ENCODE assay signal across 9 cellular contexts in the genomic region with DNA sequence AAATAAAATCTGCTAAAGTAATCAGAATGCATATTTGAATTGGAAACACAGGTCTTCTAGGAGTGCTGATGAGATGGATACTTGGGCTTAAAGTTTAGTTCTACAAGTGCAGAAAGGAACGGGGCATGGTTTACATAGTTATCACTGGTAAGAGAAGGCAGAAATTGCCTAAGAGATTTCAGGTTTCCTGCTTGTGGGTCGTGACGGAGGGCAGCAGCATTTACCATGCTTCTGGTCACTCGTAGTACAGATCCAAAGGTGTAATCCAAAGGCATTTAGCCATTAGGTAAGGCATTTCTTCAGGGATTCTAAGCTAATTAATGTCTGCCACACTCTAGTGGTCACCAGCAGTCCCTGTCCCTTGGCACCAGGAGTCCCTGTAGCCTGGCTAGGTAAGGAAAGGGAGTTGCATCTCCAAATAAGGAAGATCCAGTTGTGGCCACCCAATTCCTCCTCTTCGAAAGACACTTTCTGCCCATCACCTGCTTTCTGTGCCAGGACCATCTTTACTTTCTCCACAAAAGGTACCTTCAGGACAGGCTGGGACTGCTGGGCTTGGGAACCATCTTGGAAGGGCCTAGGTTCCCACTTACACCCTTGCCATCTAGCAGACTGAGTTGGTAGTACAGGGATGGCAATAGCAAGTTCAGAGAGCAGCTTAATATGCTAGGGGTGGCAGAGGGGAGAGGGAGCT. TPM values are rescaled to one million over a fixed set of nuclear protein-coding genes. Genes with fewer than 3 reads are reported as not detected.
A peak's percentile ranks its signal among the peaks of the same experiment; 100 is the strongest.
DNase-seq lines count a peak whose midpoint lies in the region; ATAC-seq, FAIRE-seq and TF ChIP-seq lines count a peak whose summit lies in the region.
"Had no signal": no experiment of that assay in that cellular context is flagged by ENCODE, and none has a peak within 500 bp of the region (broad histone marks: within the 10 kb centered on the region; RNA-seq: fewer than 3 reads in every experiment).

No MANE protein-coding gene starts in this region.

- H3K27me3 ChIP-seq in endothelial cell of umbilical vein (ENCODE audit: control insufficient read depth in 2 of 2, insufficient read depth in 2 of 2, low read length in 2 of 2) (no peaks in the 10 kb centered on the region), psoas muscle (ENCODE audit: insufficient read depth in 3 of 3, low read length in 2 of 3) (no peaks in the 10 kb centered on the region)

- POLR2A ChIA-PET in OCI-LY7 (lab: Charles Lee) (interaction anchor here (0.5 to 2.4 kb wide), 6 partner anchors 51 to 206 kb away, joined by 3 to 8 read pairs (median 4); a partner anchor contains a TSS), endothelial cell of umbilical vein (lab: Charles Lee) (interaction anchor here (1.8 kb wide), 1 partner anchor 19 kb away, joined by 7 read pairs; no protein-coding TSS in a partner anchor)

- peak overlapping the region; percentile 90 for H3K9ac ChIP-seq in endothelial cell of umbilical vein (replicated peaks; ENCODE audit: extremely low read depth, insufficient read depth, low read length)

- no peaks in the 10 kb centered on the region for H3K9me2 ChIP-seq in OCI-LY7 (ENCODE audit: insufficient read depth, low read length)

- intact Hi-C loops in OCI-LY7 (cut with micrococcal nuclease; ENCODE audit: unreplicated experiment) (no loop called here), endothelial cell of umbilical vein (cut with micrococcal nuclease) (loop anchor here (5.0 kb wide), 1 partner anchor 295 kb away; a partner anchor contains a TSS), psoas muscle (cut with DNase I) (loop anchor here (5.0 to 10.0 kb wide), 2 partner anchors 132 to 135 kb away; a partner anchor contains a TSS)

- H3K27ac ChIP-seq in OCI-LY7 (ENCODE audit: low read depth, low read length, poor library complexity, severe bottlenecking) (peak overlapping the region; percentile 80), endothelial cell of umbilical vein (ENCODE audit: insufficient read depth, low read depth, low read length) (peak overlapping the region; percentile 1), psoas muscle (peak overlapping the region; percentile 98)

- 52 to 64% (median 59%) methylated on average over 5 of the region's 5 CpGs for WGBS in psoas muscle, 3 donors

- H3K79me2 ChIP-seq in OCI-LY7 (ENCODE audit: insufficient read depth, low read depth, low read length) = peaks cover 16% of the 10 kb centered on the region; the same call in 1 of the 2 replicates
- peaks cover 13% of the 10 kb centered on the region for H3K79me2 ChIP-seq in endothelial cell of umbilical vein (ENCODE audit: control insufficient read depth, insufficient read depth, low read length)

- dilution Hi-C loops in endothelial cell of umbilical vein (cut with MboI; ENCODE audit: extremely low pct_ligation_motif_present, low sequenced_read_pairs) = no loop called here

- no peak for TF ChIP-seq POLR2A in endothelial cell of umbilical vein (IDR thresholded peaks at IDR 0.05; ENCODE audit: low read depth, low read length)

- H3K4me3 ChIP-seq in GM12864 (ENCODE audit: low read depth, low read length) = peak overlapping the region; percentile 91
- H3K4me3 ChIP-seq in OCI-LY7 (ENCODE audit: low read depth, low read length, poor library complexity, severe bottlenecking) = peak overlapping the region; percentile 81
- H3K4me3 ChIP-seq in endothelial cell of umbilical vein (replicated peaks in 1 of 3; ENCODE audit: insufficient read depth in 1 of 3, low read depth in 1 of 3, low read length in 3 of 3) = peak overlapping the region in 1 of 3 experiments; percentile 44
- peak overlapping the region; percentile 97 for H3K4me3 ChIP-seq in psoas muscle

- no peaks in the 10 kb centered on the region for H4K20me1 ChIP-seq in OCI-LY7 (ENCODE audit: insufficient read depth, low read length)
- H4K20me1 ChIP-seq in endothelial cell of umbilical vein (replicated peaks; ENCODE audit: control insufficient read depth, extremely low read depth, insufficient read depth, low read length) = no peaks in the 10 kb centered on the region

- BruUV-seq in OCI-LY7 (replicated peaks; lab: Mats Ljungman, UMichigan) = TSS peak; percentile 59
- BruUV-seq in endothelial cell of umbilical vein (replicated peaks; lab: Mats Ljungman, UMichigan) = no TSS peak

- TF ChIP-seq CTCF in GM12864 (IDR thresholded peaks at IDR 0.05; ENCODE audit: low read depth, low read length, missing control alignments) (peak; percentile 7), OCI-LY7 (conservative IDR thresholded peaks at IDR 0.05; ENCODE audit: low read length) (no peak), endothelial cell of umbilical vein (IDR thresholded peaks at IDR 0.05; ENCODE audit: extremely low read depth in 1 of 2, insufficient read depth in 1 of 2, low read depth in 1 of 2, low read length in 2 of 2) (no peak), psoas muscle (IDR thresholded peaks at IDR 0.05) (no peak)

- no peak for ATAC-seq in psoas muscle

- CTCF ChIA-PET in OCI-LY7 (lab: Charles Lee; ENCODE audit: unreplicated experiment) (interaction anchor here (0.6 kb wide), 1 partner anchor 446 kb away, joined by 3 read pairs; no protein-coding TSS in a partner anchor), endothelial cell of umbilical vein (lab: Charles Lee) (interaction anchor here (1.7 to 2.3 kb wide), 2 partner anchors 13 to 55 kb away, joined by 5 to 14 read pairs; a partner anchor contains a TSS)

- H2AFZ ChIP-seq in OCI-LY7 (ENCODE audit: low read length) (peak overlapping the region; percentile 81), endothelial cell of umbilical vein (ENCODE audit: low read depth, low read length) (peak overlapping the region; percentile 55)

- H3K9me1 ChIP-seq in endothelial cell of umbilical vein (replicated peaks; ENCODE audit: control insufficient read depth, extremely low read depth, insufficient read depth, low read length) = no peaks in the 10 kb centered on the region

- H3K36me3 ChIP-seq in OCI-LY7 (ENCODE audit: insufficient read depth, low read length) (no peaks in the 10 kb centered on the region), endothelial cell of umbilical vein (ENCODE audit: control insufficient read depth in 2 of 2, extremely low read depth in 1 of 2, insufficient read depth in 2 of 2, low read length in 2 of 2) (no peaks in the 10 kb centered on the region), psoas muscle (ENCODE audit: insufficient read depth in 1 of 2, low read depth in 1 of 2) (peaks cover 0 to 2% of the 10 kb centered on the region in 2 donors)

- DNase-seq in GM12864 (ENCODE audit: low read depth) = no peak
- no peak for DNase-seq in OCI-LY7 (ENCODE audit: low spot score)
- DNase-seq in endothelial cell of umbilical vein (ENCODE audit: low read depth, low spot score) = no peak
- no peak for DNase-seq in psoas muscle
- DNase-seq in 8988T = no peak
- DNase-seq in HPDE6-E6E7 (ENCODE audit: extremely low spot score) = no peak
- DNase-seq in ecto neural progenitor cell (ENCODE audit: low spot score) = no peak
- no peak for DNase-seq in NCI-H1436 (lab: John Stamatoyannopoulos, UW)

- H3K4me2 ChIP-seq in OCI-LY7 (ENCODE audit: low read length) (peak overlapping the region; percentile 96), endothelial cell of umbilical vein (ENCODE audit: insufficient read depth, low read length) (peak overlapping the region; percentile 65)

- no peaks in the 10 kb centered on the region for H3K9me3 ChIP-seq in OCI-LY7 (ENCODE audit: low read length)
- H3K9me3 ChIP-seq in endothelial cell of umbilical vein (replicated peaks; ENCODE audit: control insufficient read depth, insufficient read depth, low read length) = no peaks in the 10 kb centered on the region
- H3K9me3 ChIP-seq in psoas muscle = no peaks in the 10 kb centered on the region

- peak; percentile 52 for FAIRE-seq in endothelial cell of umbilical vein (lab: Jason Lieb, UNC)

- H3K4me1 ChIP-seq in OCI-LY7 (ENCODE audit: insufficient read depth, low read length, poor library complexity, severe bottlenecking) = peaks cover 22% of the 10 kb centered on the region
- H3K4me1 ChIP-seq in endothelial cell of umbilical vein (ENCODE audit: control insufficient read depth, extremely low read depth, insufficient read depth, low read length) = peaks cover 17% of the 10 kb centered on the region
- H3K4me1 ChIP-seq in psoas muscle = peaks cover 33% of the 10 kb centered on the region

RNA-seq across cellular contexts. Expression of a gene that starts 1.5 kb away (rescaled TPM):
- 39.9 and 43.0 TPM in 2 replicates for total RNA-seq in OCI-LY7 (2014; rRNA removed; shearing (Covaris generic))
- total RNA-seq in OCI-LY7 (2022) (53.6 and 55.6 TPM in 2 replicates), endothelial cell of umbilical vein (16.7 and 20.4 TPM in 2 replicates), psoas muscle (10 to 100 TPM; 17.7 to 56.6 (median 29.7) TPM)
- polyA plus RNA-seq in endothelial cell of umbilical vein (19.2 and 20.5 TPM in 2 replicates), psoas muscle (10 to 100 TPM; 17.1 to 32.2 (median 28.9) TPM)
- polyA plus RNA-seq in endothelial cell of umbilical vein (2011; cell fraction: cytosol; rRNA removed) = 23.3 and 24.5 TPM in 2 replicates
- polyA plus RNA-seq in endothelial cell of umbilical vein (2011; cell fraction: nucleus; rRNA removed) = 18.1 and 23.9 TPM in 2 replicates
- polyA plus RNA-seq in endothelial cell of umbilical vein (2012) = 13.9 and 15.7 TPM in 2 replicates
- polyA minus RNA-seq in endothelial cell of umbilical vein = 10.4 and 15.8 TPM in 2 replicates
- 9.2 TPM for polyA minus RNA-seq in endothelial cell of umbilical vein (2011; cell fraction: cytosol; rRNA and poly(A)+ RNA removed)
- 17.9 and 18.2 TPM in 2 replicates for polyA minus RNA-seq in endothelial cell of umbilical vein (2011; cell fraction: nucleus; rRNA and poly(A)+ RNA removed)

RNA-seq across cellular contexts. Expression of a gene that starts 1.7 kb away (rescaled TPM):
- total RNA-seq in OCI-LY7 (2014; rRNA removed; shearing (Covaris generic)) = 5.9 and 8.2 TPM in 2 replicates
- total RNA-seq in OCI-LY7 (2022) (28.3 and 31.4 TPM in 2 replicates), endothelial cell of umbilical vein (43.2 and 48.2 TPM in 2 replicates), psoas muscle (10 to 100 TPM; 29.2 to 57.5 (median 36.7) TPM)
- polyA plus RNA-seq in endothelial cell of umbilical vein (19.5 and 22.4 TPM in 2 replicates), psoas muscle (10 to 100 TPM; 17.4 to 28.5 (median 24.4) TPM)
- 12.8 and 12.9 TPM in 2 replicates for polyA plus RNA-seq in endothelial cell of umbilical vein (2011; cell fraction: cytosol; rRNA removed)
- 78.2 and 83.4 TPM in 2 replicates for polyA plus RNA-seq in endothelial cell of umbilical vein (2011; cell fraction: nucleus; rRNA removed)
- 21.6 and 24.5 TPM in 2 replicates for polyA plus RNA-seq in endothelial cell of umbilical vein (2012)
- 31.2 and 52.8 TPM in 2 replicates for polyA minus RNA-seq in endothelial cell of umbilical vein
- 10.1 TPM for polyA minus RNA-seq in endothelial cell of umbilical vein (2011; cell fraction: cytosol; rRNA and poly(A)+ RNA removed)
- polyA minus RNA-seq in endothelial cell of umbilical vein (2011; cell fraction: nucleus; rRNA and poly(A)+ RNA removed) = 32.2 and 55.2 TPM in 2 replicates

RNA-seq across cellular contexts. Expression of a gene that starts 51.4 kb away (rescaled TPM):
- not detected in 2 replicates for total RNA-seq in OCI-LY7 (2014; rRNA removed; shearing (Covaris generic))
- not detected in 2 replicates for total RNA-seq in OCI-LY7 (2022)
- not detected in 2 replicates for total RNA-seq in endothelial cell of umbilical vein
- not detected in 2 replicates for polyA plus RNA-seq in endothelial cell of umbilical vein
- polyA plus RNA-seq in endothelial cell of umbilical vein (2011; cell fraction: cytosol; rRNA removed) = not detected in 2 replicates
- polyA plus RNA-seq in endothelial cell of umbilical vein (2011; cell fraction: nucleus; rRNA removed) = not detected in 2 replicates
- not detected in 2 replicates for polyA plus RNA-seq in endothelial cell of umbilical vein (2012)
- not detected in 2 replicates for polyA minus RNA-seq in endothelial cell of umbilical vein
- not detected for polyA minus RNA-seq in endothelial cell of umbilical vein (2011; cell fraction: cytosol; rRNA and poly(A)+ RNA removed)
- not detected in 2 replicates for polyA minus RNA-seq in endothelial cell of umbilical vein (2011; cell fraction: nucleus; rRNA and poly(A)+ RNA removed)
- total RNA-seq in psoas muscle = not detected
- polyA plus RNA-seq in psoas muscle = under 1 TPM in 1 of 3 donors, not detected in 2; 0.01 TPM
- total RNA-seq: HT1080 had no signal

RNA-seq across cellular contexts. Expression of a gene that starts 54.5 kb away (rescaled TPM):
- 19.5 and 21.9 TPM in 2 replicates for total RNA-seq in OCI-LY7 (2014; rRNA removed; shearing (Covaris generic))
- total RNA-seq in OCI-LY7 (2022) (45.4 and 46.2 TPM in 2 replicates), endothelial cell of umbilical vein (12.6 and 13.5 TPM in 2 replicates), psoas muscle (1 to 10 TPM; 2.8 to 3.5 (median 3.1) TPM)
- polyA plus RNA-seq in endothelial cell of umbilical vein (4.4 and 5.2 TPM in 2 replicates), psoas muscle (1 to 10 TPM; 1.5 to 9.2 (median 2.8) TPM)
- 5.0 and 5.1 TPM in 2 replicates for polyA plus RNA-seq in endothelial cell of umbilical vein (2011; cell fraction: cytosol; rRNA removed)
- 6.1 and 7.1 TPM in 2 replicates for polyA plus RNA-seq in endothelial cell of umbilical vein (2011; cell fraction: nucleus; rRNA removed)
- 6.8 and 9.1 TPM in 2 replicates for polyA plus RNA-seq in endothelial cell of umbilical vein (2012)
- polyA minus RNA-seq in endothelial cell of umbilical vein = 14.6 and 15.8 TPM in 2 replicates
- polyA minus RNA-seq in endothelial cell of umbilical vein (2011; cell fraction: cytosol; rRNA and poly(A)+ RNA removed) = 9.4 TPM
- 5.1 and 7.3 TPM in 2 replicates for polyA minus RNA-seq in endothelial cell of umbilical vein (2011; cell fraction: nucleus; rRNA and poly(A)+ RNA removed)

RNA-seq across cellular contexts. Expression of a gene that starts 54.8 kb away (rescaled TPM):
- 1.1 and 1.6 TPM in 2 replicates for total RNA-seq in OCI-LY7 (2014; rRNA removed; shearing (Covaris generic))
- total RNA-seq in OCI-LY7 (2022) (0.70 and 2.0 TPM in 2 replicates), endothelial cell of umbilical vein (0.65 and 1.1 TPM in 2 replicates), psoas muscle (under 1 TPM in 1 of 4 donors, not detected in 3; 0.21 TPM)
- polyA plus RNA-seq in endothelial cell of umbilical vein (0.10 and 0.51 TPM in 2 replicates), psoas muscle (under 1 TPM; 0.12 to 0.75 (median 0.17) TPM)
- polyA plus RNA-seq in endothelial cell of umbilical vein (2011; cell fraction: cytosol; rRNA removed) = 0.40 and 0.48 TPM in 2 replicates
- polyA plus RNA-seq in endothelial cell of umbilical vein (2011; cell fraction: nucleus; rRNA removed) = 0.36 and 0.59 TPM in 2 replicates
- polyA plus RNA-seq in endothelial cell of umbilical vein (2012) = 0.40 and 0.63 TPM in 2 replicates
- 0.47 TPM in 1 of 2 replicates, not detected in the other for polyA minus RNA-seq in endothelial cell of umbilical vein
- 0.82 TPM for polyA minus RNA-seq in endothelial cell of umbilical vein (2011; cell fraction: cytosol; rRNA and poly(A)+ RNA removed)
- polyA minus RNA-seq in endothelial cell of umbilical vein (2011; cell fraction: nucleus; rRNA and poly(A)+ RNA removed) = 0.14 and 0.24 TPM in 2 replicates

Comparison
In these comparisons a context has a peak if more than half of its experiments do, and no peak if none do; other contexts are left out.
1. H3K27ac ChIP-seq: peak in every context shown above with its lines; median percentile 98 in psoas muscle; 80 in OCI-LY7; 1 in endothelial cell of umbilical vein.